Comparison of ENCODE assay signal across 2 cellular contexts in the genomic region with DNA sequence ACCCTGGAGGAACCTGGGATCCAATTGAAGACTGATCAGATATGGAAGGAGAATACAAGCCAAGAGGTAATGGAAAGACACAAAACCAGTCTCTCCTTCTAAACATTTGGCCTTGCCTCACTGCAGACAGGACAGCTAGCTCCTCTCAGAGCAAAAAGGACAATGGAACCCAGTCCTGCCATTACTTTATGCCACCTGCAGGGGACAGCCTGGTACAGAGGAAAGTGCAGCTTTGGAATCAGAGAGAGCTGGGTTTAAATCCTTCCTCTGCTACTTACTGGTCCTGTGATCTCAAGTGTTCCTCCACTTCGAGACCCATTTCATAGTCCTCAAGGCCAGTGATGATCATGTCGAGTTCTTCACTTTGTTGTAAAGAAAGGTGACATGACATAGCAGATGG.
TF ChIP-seq lines count a peak whose summit lies in the region.

No MANE protein-coding gene starts in this region.

TF ChIP-seq in IMR-90, 13 proteins besides CTCF, POLR2A, EP300 and RAD21:
- TF ChIP-seq BHLHE40 (IDR thresholded peaks at IDR 0.05; ENCODE audit: low read depth, low read length): no peak
- no peak for TF ChIP-seq RCOR1 (IDR thresholded peaks at IDR 0.05; ENCODE audit: insufficient replicate concordance, low read length)
- TF ChIP-seq MAFK (IDR thresholded peaks at IDR 0.05; ENCODE audit: low read depth, low read length): no peak
- TF ChIP-seq, protein P1, sequence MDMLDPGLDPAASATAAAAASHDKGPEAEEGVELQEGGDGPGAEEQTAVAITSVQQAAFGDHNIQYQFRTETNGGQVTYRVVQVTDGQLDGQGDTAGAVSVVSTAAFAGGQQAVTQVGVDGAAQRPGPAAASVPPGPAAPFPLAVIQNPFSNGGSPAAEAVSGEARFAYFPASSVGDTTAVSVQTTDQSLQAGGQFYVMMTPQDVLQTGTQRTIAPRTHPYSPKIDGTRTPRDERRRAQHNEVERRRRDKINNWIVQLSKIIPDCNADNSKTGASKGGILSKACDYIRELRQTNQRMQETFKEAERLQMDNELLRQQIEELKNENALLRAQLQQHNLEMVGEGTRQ (IDR thresholded peaks at IDR 0.05; ENCODE audit: low read depth, low read length): no peak
- TF ChIP-seq MAZ (IDR thresholded peaks at IDR 0.05; ENCODE audit: borderline replicate concordance, low read depth, low read length): no peak
- no peak for TF ChIP-seq SMC3 (IDR thresholded peaks at IDR 0.05; ENCODE audit: low read depth, low read length)
- TF ChIP-seq MXI1 (IDR thresholded peaks at IDR 0.05; ENCODE audit: borderline replicate concordance, low read depth, low read length): no peak
- no peak for TF ChIP-seq RFX5 (IDR thresholded peaks at IDR 0.05; ENCODE audit: low read depth, low read length)
- TF ChIP-seq, protein P2, sequence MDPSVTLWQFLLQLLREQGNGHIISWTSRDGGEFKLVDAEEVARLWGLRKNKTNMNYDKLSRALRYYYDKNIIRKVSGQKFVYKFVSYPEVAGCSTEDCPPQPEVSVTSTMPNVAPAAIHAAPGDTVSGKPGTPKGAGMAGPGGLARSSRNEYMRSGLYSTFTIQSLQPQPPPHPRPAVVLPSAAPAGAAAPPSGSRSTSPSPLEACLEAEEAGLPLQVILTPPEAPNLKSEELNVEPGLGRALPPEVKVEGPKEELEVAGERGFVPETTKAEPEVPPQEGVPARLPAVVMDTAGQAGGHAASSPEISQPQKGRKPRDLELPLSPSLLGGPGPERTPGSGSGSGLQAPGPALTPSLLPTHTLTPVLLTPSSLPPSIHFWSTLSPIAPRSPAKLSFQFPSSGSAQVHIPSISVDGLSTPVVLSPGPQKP (IDR thresholded peaks at IDR 0.05; ENCODE audit: borderline replicate concordance, low read depth, low read length): no peak
- no peak for TF ChIP-seq CEBPB (IDR thresholded peaks at IDR 0.05; ENCODE audit: low read depth, low read length)
- no peak for TF ChIP-seq NFE2L2 (IDR thresholded peaks at IDR 0.05; ENCODE audit: low read depth, low read length)

TF ChIP-seq in HepG2, 621 proteins besides CTCF, POLR2A, EP300 and RAD21:
- TF ChIP-seq, protein P3, sequence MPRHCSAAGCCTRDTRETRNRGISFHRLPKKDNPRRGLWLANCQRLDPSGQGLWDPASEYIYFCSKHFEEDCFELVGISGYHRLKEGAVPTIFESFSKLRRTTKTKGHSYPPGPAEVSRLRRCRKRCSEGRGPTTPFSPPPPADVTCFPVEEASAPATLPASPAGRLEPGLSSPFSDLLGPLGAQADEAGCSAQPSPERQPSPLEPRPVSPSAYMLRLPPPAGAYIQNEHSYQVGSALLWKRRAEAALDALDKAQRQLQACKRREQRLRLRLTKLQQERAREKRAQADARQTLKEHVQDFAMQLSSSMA (CRISPR knock-in tag; IDR thresholded peaks at IDR 0.05): no peak
- TF ChIP-seq DPF2 (CRISPR knock-in tag; IDR thresholded peaks at IDR 0.05; ENCODE audit: borderline replicate concordance, low read depth) (no peak), STAG1 (CRISPR knock-in tag; IDR thresholded peaks at IDR 0.05) (0 out of 2 replicates have a peak, but pooled peaks have one; percentile 6), CCDC6 (CRISPR knock-in tag; IDR thresholded peaks at IDR 0.05) (no peak)
- TF ChIP-seq, protein P4, sequence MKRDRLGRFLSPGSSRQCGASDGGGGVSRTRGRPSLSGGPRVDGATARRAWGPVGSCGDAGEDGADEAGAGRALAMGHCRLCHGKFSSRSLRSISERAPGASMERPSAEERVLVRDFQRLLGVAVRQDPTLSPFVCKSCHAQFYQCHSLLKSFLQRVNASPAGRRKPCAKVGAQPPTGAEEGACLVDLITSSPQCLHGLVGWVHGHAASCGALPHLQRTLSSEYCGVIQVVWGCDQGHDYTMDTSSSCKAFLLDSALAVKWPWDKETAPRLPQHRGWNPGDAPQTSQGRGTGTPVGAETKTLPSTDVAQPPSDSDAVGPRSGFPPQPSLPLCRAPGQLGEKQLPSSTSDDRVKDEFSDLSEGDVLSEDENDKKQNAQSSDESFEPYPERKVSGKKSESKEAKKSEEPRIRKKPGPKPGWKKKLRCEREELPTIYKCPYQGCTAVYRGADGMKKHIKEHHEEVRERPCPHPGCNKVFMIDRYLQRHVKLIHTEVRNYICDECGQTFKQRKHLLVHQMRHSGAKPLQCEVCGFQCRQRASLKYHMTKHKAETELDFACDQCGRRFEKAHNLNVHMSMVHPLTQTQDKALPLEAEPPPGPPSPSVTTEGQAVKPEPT (CRISPR knock-in tag; IDR thresholded peaks at IDR 0.05; ENCODE audit: low read depth): no peak
TF ChIP-seq in HepG2: peak in this region for 1.
